Comparison of ENCODE assay signal across 1 cellular context in the genomic region with DNA sequence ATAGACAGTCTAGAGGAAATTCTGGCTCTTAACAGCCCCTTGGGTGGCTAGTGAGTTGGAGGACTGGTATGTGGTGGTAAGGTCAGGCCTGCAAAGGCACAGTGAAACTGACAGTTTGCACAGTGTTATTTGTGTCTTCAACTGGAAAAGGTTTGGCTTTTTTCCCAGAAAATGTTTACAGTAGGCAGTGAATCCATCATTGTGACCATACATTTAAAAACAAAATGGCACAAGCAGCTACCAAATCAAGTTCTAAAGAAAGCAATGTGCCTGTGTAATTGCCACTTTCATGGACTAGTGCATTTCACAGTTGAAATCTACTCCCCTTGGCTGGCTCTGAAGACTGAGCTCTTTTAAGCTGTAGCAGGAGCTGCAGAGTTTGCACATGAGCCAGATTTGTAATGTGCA.
A peak's percentile ranks its signal among the peaks of the same experiment; 100 is the strongest.
TF ChIP-seq lines count a peak whose summit lies in the region.

No MANE protein-coding gene starts in this region.

TF ChIP-seq in HEK293, 187 proteins besides CTCF, POLR2A, EP300 and RAD21 (continued from another document and continues in another):
- TF ChIP-seq, protein P1, sequence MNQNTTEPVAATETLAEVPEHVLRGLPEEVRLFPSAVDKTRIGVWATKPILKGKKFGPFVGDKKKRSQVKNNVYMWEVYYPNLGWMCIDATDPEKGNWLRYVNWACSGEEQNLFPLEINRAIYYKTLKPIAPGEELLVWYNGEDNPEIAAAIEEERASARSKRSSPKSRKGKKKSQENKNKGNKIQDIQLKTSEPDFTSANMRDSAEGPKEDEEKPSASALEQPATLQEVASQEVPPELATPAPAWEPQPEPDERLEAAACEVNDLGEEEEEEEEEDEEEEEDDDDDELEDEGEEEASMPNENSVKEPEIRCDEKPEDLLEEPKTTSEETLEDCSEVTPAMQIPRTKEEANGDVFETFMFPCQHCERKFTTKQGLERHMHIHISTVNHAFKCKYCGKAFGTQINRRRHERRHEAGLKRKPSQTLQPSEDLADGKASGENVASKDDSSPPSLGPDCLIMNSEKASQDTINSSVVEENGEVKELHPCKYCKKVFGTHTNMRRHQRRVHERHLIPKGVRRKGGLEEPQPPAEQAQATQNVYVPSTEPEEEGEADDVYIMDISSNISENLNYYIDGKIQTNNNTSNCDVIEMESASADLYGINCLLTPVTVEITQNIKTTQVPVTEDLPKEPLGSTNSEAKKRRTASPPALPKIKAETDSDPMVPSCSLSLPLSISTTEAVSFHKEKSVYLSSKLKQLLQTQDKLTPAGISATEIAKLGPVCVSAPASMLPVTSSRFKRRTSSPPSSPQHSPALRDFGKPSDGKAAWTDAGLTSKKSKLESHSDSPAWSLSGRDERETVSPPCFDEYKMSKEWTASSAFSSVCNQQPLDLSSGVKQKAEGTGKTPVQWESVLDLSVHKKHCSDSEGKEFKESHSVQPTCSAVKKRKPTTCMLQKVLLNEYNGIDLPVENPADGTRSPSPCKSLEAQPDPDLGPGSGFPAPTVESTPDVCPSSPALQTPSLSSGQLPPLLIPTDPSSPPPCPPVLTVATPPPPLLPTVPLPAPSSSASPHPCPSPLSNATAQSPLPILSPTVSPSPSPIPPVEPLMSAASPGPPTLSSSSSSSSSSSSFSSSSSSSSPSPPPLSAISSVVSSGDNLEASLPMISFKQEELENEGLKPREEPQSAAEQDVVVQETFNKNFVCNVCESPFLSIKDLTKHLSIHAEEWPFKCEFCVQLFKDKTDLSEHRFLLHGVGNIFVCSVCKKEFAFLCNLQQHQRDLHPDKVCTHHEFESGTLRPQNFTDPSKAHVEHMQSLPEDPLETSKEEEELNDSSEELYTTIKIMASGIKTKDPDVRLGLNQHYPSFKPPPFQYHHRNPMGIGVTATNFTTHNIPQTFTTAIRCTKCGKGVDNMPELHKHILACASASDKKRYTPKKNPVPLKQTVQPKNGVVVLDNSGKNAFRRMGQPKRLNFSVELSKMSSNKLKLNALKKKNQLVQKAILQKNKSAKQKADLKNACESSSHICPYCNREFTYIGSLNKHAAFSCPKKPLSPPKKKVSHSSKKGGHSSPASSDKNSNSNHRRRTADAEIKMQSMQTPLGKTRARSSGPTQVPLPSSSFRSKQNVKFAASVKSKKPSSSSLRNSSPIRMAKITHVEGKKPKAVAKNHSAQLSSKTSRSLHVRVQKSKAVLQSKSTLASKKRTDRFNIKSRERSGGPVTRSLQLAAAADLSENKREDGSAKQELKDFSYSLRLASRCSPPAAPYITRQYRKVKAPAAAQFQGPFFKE (tag by site-specific recombination; IDR thresholded peaks at IDR 0.05; ENCODE audit: borderline replicate concordance), result no peak
- no peak for TF ChIP-seq ZNF37A (tag by site-specific recombination; IDR thresholded peaks at IDR 0.05)
- no peak for TF ChIP-seq PRDM1 (tag by site-specific recombination; IDR thresholded peaks at IDR 0.05)
- no peak for TF ChIP-seq ZNF423 (tag by site-specific recombination; IDR thresholded peaks at IDR 0.05)
- TF ChIP-seq, protein P2, sequence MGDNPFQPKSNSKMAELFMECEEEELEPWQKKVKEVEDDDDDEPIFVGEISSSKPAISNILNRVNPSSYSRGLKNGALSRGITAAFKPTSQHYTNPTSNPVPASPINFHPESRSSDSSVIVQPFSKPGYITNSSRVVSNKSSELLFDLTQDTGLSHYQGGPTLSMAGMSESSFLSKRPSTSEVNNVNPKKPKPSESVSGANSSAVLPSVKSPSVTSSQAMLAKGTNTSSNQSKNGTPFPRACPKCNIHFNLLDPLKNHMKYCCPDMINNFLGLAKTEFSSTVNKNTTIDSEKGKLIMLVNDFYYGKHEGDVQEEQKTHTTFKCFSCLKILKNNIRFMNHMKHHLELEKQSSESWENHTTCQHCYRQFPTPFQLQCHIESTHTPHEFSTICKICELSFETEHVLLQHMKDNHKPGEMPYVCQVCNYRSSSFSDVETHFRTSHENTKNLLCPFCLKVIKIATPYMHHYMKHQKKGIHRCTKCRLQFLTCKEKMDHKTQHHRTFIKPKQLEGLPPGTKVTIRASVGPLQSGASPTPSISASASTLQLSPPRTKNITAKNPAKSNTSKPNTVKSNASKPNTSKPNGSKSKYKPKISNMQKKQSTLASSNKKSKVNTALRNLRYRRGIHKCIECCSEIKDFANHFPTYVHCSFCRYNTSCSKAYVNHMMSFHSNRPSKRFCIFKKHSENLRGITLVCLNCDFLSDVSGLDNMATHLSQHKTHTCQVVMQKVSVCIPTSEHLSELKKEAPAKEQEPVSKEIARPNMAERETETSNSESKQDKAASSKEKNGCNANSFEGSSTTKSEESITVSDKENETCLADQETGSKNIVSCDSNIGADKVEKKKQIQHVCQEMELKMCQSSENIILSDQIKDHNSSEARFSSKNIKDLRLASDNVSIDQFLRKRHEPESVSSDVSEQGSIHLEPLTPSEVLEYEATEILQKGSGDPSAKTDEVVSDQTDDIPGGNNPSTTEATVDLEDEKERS (tag by site-specific recombination; IDR thresholded peaks at IDR 0.05), result no peak
- TF ChIP-seq, protein P3, sequence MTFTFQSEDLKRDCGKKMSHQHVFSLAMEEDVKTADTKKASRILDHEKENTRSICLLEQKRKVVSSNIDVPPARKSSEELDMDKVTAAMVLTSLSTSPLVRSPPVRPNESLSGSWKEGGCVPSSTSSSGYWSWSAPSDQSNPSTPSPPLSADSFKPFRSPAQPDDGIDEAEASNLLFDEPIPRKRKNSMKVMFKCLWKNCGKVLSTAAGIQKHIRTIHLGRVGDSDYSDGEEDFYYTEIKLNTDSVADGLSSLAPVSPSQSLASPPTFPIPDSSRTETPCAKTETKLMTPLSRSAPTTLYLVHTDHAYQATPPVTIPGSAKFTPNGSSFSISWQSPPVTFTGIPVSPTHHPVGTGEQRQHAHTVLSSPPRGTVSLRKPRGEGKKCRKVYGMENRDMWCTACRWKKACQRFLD (tag by site-specific recombination; IDR thresholded peaks at IDR 0.05), result no peak
- TF ChIP-seq ZNF391 (tag by site-specific recombination; IDR thresholded peaks at IDR 0.05; ENCODE audit: borderline replicate concordance, low read depth), result no peak
- TF ChIP-seq ZBTB17 (tag by site-specific recombination; IDR thresholded peaks at IDR 0.05), result peak; percentile 77
- TF ChIP-seq YY2 (tag by site-specific recombination; IDR thresholded peaks at IDR 0.05), result no peak
- TF ChIP-seq ZNF214 (tag by site-specific recombination; IDR thresholded peaks at IDR 0.05; ENCODE audit: borderline replicate concordance), result no peak
- no peak for TF ChIP-seq HOXC10 (CRISPR knock-in tag; IDR thresholded peaks at IDR 0.05)
- TF ChIP-seq ZNF510 (tag by site-specific recombination; IDR thresholded peaks at IDR 0.05; ENCODE audit: insufficient replicate concordance), result no peak
- TF ChIP-seq, protein P4, sequence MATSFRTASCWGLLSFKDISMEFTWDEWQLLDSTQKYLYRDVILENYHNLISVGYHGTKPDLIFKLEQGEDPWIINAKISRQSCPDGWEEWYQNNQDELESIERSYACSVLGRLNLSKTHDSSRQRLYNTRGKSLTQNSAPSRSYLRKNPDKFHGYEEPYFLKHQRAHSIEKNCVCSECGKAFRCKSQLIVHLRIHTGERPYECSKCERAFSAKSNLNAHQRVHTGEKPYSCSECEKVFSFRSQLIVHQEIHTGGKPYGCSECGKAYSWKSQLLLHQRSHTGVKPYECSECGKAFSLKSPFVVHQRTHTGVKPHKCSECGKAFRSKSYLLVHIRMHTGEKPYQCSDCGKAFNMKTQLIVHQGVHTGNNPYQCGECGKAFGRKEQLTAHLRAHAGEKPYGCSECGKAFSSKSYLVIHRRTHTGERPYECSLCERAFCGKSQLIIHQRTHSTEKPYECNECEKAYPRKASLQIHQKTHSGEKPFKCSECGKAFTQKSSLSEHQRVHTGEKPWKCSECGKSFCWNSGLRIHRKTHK (tag by site-specific recombination; IDR thresholded peaks at IDR 0.05), result no peak
- TF ChIP-seq ZNF670 (tag by site-specific recombination; IDR thresholded peaks at IDR 0.05; ENCODE audit: low read depth), result no peak
- TF ChIP-seq FEZF1 (tag by site-specific recombination; IDR thresholded peaks at IDR 0.05), result peak; percentile 100
- TF ChIP-seq, protein P5, sequence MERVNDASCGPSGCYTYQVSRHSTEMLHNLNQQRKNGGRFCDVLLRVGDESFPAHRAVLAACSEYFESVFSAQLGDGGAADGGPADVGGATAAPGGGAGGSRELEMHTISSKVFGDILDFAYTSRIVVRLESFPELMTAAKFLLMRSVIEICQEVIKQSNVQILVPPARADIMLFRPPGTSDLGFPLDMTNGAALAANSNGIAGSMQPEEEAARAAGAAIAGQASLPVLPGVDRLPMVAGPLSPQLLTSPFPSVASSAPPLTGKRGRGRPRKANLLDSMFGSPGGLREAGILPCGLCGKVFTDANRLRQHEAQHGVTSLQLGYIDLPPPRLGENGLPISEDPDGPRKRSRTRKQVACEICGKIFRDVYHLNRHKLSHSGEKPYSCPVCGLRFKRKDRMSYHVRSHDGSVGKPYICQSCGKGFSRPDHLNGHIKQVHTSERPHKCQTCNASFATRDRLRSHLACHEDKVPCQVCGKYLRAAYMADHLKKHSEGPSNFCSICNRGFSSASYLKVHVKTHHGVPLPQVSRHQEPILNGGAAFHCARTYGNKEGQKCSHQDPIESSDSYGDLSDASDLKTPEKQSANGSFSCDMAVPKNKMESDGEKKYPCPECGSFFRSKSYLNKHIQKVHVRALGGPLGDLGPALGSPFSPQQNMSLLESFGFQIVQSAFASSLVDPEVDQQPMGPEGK (tag by site-specific recombination; IDR thresholded peaks at IDR 0.05), result no peak
- TF ChIP-seq HOXA7 (CRISPR knock-in tag; IDR thresholded peaks at IDR 0.05; ENCODE audit: borderline replicate concordance), result no peak
- TF ChIP-seq ZNF76 (tag by site-specific recombination; IDR thresholded peaks at IDR 0.05; ENCODE audit: borderline replicate concordance, low read depth), result 0 out of 2 replicates have a peak, but pooled peaks have one; percentile 25
- TF ChIP-seq YY1 (tag by site-specific recombination; IDR thresholded peaks at IDR 0.05), result peak; percentile 69
- TF ChIP-seq ZNF530 (tag by site-specific recombination; IDR thresholded peaks at IDR 0.05; ENCODE audit: low read depth), result no peak
- no peak for TF ChIP-seq ZNF169 (tag by site-specific recombination; IDR thresholded peaks at IDR 0.05)
- peak; percentile 91 for TF ChIP-seq OVOL3 (tag by site-specific recombination; IDR thresholded peaks at IDR 0.05)
- peak; percentile 88 for TF ChIP-seq ZNF561 (tag by site-specific recombination; IDR thresholded peaks at IDR 0.05; ENCODE audit: borderline replicate concordance)
- no peak for TF ChIP-seq ZNF292 (tag by site-specific recombination; IDR thresholded peaks at IDR 0.05; ENCODE audit: borderline replicate concordance, low read depth)
- 0 out of 2 replicates have a peak, but pooled peaks have one; percentile 35 for TF ChIP-seq ZNF221 (tag by site-specific recombination; IDR thresholded peaks at IDR 0.05; ENCODE audit: borderline replicate concordance)
- TF ChIP-seq, protein P6, sequence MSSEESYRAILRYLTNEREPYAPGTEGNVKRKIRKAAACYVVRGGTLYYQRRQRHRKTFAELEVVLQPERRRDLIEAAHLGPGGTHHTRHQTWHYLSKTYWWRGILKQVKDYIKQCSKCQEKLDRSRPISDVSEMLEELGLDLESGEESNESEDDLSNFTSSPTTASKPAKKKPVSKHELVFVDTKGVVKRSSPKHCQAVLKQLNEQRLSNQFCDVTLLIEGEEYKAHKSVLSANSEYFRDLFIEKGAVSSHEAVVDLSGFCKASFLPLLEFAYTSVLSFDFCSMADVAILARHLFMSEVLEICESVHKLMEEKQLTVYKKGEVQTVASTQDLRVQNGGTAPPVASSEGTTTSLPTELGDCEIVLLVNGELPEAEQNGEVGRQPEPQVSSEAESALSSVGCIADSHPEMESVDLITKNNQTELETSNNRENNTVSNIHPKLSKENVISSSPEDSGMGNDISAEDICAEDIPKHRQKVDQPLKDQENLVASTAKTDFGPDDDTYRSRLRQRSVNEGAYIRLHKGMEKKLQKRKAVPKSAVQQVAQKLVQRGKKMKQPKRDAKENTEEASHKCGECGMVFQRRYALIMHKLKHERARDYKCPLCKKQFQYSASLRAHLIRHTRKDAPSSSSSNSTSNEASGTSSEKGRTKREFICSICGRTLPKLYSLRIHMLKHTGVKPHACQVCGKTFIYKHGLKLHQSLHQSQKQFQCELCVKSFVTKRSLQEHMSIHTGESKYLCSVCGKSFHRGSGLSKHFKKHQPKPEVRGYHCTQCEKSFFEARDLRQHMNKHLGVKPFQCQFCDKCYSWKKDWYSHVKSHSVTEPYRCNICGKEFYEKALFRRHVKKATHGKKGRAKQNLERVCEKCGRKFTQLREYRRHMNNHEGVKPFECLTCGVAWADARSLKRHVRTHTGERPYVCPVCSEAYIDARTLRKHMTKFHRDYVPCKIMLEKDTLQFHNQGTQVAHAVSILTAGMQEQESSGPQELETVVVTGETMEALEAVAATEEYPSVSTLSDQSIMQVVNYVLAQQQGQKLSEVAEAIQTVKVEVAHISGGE (tag by site-specific recombination; conservative IDR thresholded peaks at IDR 0.05; ENCODE audit: low read depth), result no peak
- TF ChIP-seq REPIN1 (tag by site-specific recombination; IDR thresholded peaks at IDR 0.05; ENCODE audit: low read depth), result no peak
- TF ChIP-seq ZNF121 (tag by site-specific recombination; IDR thresholded peaks at IDR 0.05), result no peak
- TF ChIP-seq, protein P7, sequence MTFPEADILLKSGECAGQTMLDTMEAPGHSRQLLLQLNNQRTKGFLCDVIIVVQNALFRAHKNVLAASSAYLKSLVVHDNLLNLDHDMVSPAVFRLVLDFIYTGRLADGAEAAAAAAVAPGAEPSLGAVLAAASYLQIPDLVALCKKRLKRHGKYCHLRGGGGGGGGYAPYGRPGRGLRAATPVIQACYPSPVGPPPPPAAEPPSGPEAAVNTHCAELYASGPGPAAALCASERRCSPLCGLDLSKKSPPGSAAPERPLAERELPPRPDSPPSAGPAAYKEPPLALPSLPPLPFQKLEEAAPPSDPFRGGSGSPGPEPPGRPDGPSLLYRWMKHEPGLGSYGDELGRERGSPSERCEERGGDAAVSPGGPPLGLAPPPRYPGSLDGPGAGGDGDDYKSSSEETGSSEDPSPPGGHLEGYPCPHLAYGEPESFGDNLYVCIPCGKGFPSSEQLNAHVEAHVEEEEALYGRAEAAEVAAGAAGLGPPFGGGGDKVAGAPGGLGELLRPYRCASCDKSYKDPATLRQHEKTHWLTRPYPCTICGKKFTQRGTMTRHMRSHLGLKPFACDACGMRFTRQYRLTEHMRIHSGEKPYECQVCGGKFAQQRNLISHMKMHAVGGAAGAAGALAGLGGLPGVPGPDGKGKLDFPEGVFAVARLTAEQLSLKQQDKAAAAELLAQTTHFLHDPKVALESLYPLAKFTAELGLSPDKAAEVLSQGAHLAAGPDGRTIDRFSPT (tag by site-specific recombination; IDR thresholded peaks at IDR 0.05), result no peak
- no peak for TF ChIP-seq SP2 (tag by site-specific recombination; IDR thresholded peaks at IDR 0.05)
- no peak for TF ChIP-seq ZNF311 (tag by site-specific recombination; IDR thresholded peaks at IDR 0.05; ENCODE audit: borderline replicate concordance)
- no peak for TF ChIP-seq ZNF777 (tag by site-specific recombination; IDR thresholded peaks at IDR 0.05; ENCODE audit: borderline replicate concordance)
- TF ChIP-seq ZNF248 (tag by site-specific recombination; IDR thresholded peaks at IDR 0.05), result no peak
- TF ChIP-seq ZNF239 (tag by site-specific recombination; IDR thresholded peaks at IDR 0.05), result no peak
- no peak for TF ChIP-seq ZNF776 (tag by site-specific recombination; IDR thresholded peaks at IDR 0.05; ENCODE audit: borderline replicate concordance)
- TF ChIP-seq ZSCAN16 (tag by site-specific recombination; IDR thresholded peaks at IDR 0.05), result no peak
- no peak for TF ChIP-seq BCL11B (tag by site-specific recombination; IDR thresholded peaks at IDR 0.05; ENCODE audit: low read depth)
- TF ChIP-seq BCL11A (tag by site-specific recombination; IDR thresholded peaks at IDR 0.05; ENCODE audit: low read depth), result 0 out of 2 replicates have a peak, but pooled peaks have one; percentile 77
- no peak for TF ChIP-seq MYNN (tag by site-specific recombination; IDR thresholded peaks at IDR 0.05; ENCODE audit: borderline replicate concordance)
- no peak for TF ChIP-seq ZNF837 (tag by site-specific recombination; IDR thresholded peaks at IDR 0.05)
- TF ChIP-seq ZNF792 (tag by site-specific recombination; IDR thresholded peaks at IDR 0.05), result peak; percentile 96
- TF ChIP-seq ZNF768 (tag by site-specific recombination; IDR thresholded peaks at IDR 0.05), result 0 out of 2 replicates have a peak, but pooled peaks have one; percentile 3
